Comparison of ENCODE assay signal across 8 cellular contexts in genomic region chr5:31639488-31640011, GRCh38. TPM values are rescaled to one million over a fixed set of nuclear protein-coding genes. Genes with fewer than 3 reads are reported as not detected.
DNase-seq lines count a peak whose midpoint lies in the region; ATAC-seq and TF ChIP-seq lines count a peak whose summit lies in the region.

No MANE protein-coding gene starts in this region.

- no peaks in the 10 kb centered on the region for H3K36me3 Mint-ChIP-seq in WTC11

- H3K9me3 ChIP-seq in left ventricle myocardium inferior (replicated peaks) (no peaks in the 10 kb centered on the region), spleen (no peaks in the 10 kb centered on the region)

- H3K27me3 Mint-ChIP-seq in WTC11 (ENCODE audit: low read depth), result no peaks in the 10 kb centered on the region

- no peak for TF ChIP-seq POLR2A in spleen (IDR thresholded peaks at IDR 0.05)

- peak overlapping the region; percentile 78 for H3K4me3 Mint-ChIP-seq in WTC11

- POLR2A ChIA-PET in WTC11 (lab: Charles Lee), result interaction anchor here (0.5 to 2.0 kb wide), 2 partner anchors 21 to 62 kb away, joined by 3 to 5 read pairs; no protein-coding TSS in a partner anchor

- no peaks in the 10 kb centered on the region for H3K9me3 Mint-ChIP-seq in WTC11

- H3K4me3 ChIP-seq in left ventricle myocardium inferior, result peak overlapping the region; percentile 88
- H3K4me3 ChIP-seq in spleen, result peak overlapping the region; percentile 50 to 85 (median 66)

- 4 to 16% (median 6%) methylated on average over 12 to 41 of the region's 41 CpGs for WGBS in spleen, 5 donors

- ATAC-seq in WTC11 (peak; percentile 11), HG02610 (IDR thresholded peaks at IDR 0.05; ENCODE audit: unreplicated experiment) (no peak), HG03159 (IDR thresholded peaks at IDR 0.05; ENCODE audit: unreplicated experiment) (no peak)

- no peaks in the 10 kb centered on the region for H3K36me3 ChIP-seq in left ventricle myocardium inferior
- no peaks in the 10 kb centered on the region for H3K36me3 ChIP-seq in spleen

- peak; percentile 3 for DNase-seq in NCI-H82 (lab: John Stamatoyannopoulos, UW)
- DNase-seq in NCI-H82 treated with DMSO at 0.1 percent for 48 hours (lab: John Stamatoyannopoulos, UW; ENCODE audit: unreplicated experiment), result no peak
- peak; percentile 44 for DNase-seq in WTC11 (ENCODE audit: low spot score)
- no peak for DNase-seq in left ventricle myocardium inferior
- no peak for DNase-seq in spleen
- DNase-seq in KBM-7, result no peak

- H3K27ac Mint-ChIP-seq in WTC11, result no peak overlapping the region

- in situ Hi-C loops in KBM-7 (cut with MboI; ENCODE audit: low pct_unique_long_range_greater_than_20kb, low sequenced_read_pairs), result no loop called here

- CTCF ChIA-PET in WTC11 (lab: Charles Lee), result interaction anchor here (0.8 to 5.1 kb wide), 10 partner anchors 8 to 454 kb away, joined by 3 to 36 read pairs (median 6); no protein-coding TSS in a partner anchor

- H3K4me1 Mint-ChIP-seq in WTC11, result peaks cover 33% of the 10 kb centered on the region

- intact Hi-C loops in left ventricle myocardium inferior (cut with micrococcal nuclease), result no loop called here
- intact Hi-C loops in spleen (cut with DNase I; ENCODE audit: low total_unique reads), result no loop called here

- peaks cover 93% of the 10 kb centered on the region for H3K4me1 ChIP-seq in left ventricle myocardium inferior
- H3K4me1 ChIP-seq in spleen, result peaks cover 9 to 22% (median 17%) of the 10 kb centered on the region in 6 donors

- TF ChIP-seq CTCF in WTC11 (IDR thresholded peaks at IDR 0.05) (no peak), left ventricle myocardium inferior (IDR thresholded peaks at IDR 0.05; ENCODE audit: borderline replicate concordance) (peak; percentile 6), spleen (IDR thresholded peaks at IDR 0.05 in 8 of 11, conservative IDR thresholded peaks at IDR 0.05 in 3 of 11) (no peak)

- H3K27me3 ChIP-seq in left ventricle myocardium inferior (ENCODE audit: low read depth), result no peaks in the 10 kb centered on the region
- peaks cover 2 to 45% (median 14%) of the 10 kb centered on the region in 7 donors for H3K27me3 ChIP-seq in spleen (replicated peaks in 1 of 7)

- peak overlapping the region; percentile 91 for H3K27ac ChIP-seq in left ventricle myocardium inferior (replicated peaks)
- H3K27ac ChIP-seq in spleen, result no peak overlapping the region

TF ChIP-seq in WTC11, 78 proteins besides CTCF, POLR2A, EP300 and RAD21:
- TF ChIP-seq, protein P1, sequence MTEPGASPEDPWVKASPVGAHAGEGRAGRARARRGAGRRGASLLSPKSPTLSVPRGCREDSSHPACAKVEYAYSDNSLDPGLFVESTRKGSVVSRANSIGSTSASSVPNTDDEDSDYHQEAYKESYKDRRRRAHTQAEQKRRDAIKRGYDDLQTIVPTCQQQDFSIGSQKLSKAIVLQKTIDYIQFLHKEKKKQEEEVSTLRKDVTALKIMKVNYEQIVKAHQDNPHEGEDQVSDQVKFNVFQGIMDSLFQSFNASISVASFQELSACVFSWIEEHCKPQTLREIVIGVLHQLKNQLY (CRISPR knock-in tag; IDR thresholded peaks at IDR 0.05), result no peak
- 0 out of 2 replicates have a peak, but pooled peaks have one; percentile 46 for TF ChIP-seq KAT7 (CRISPR knock-in tag; IDR thresholded peaks at IDR 0.05; ENCODE audit: borderline replicate concordance)
- 0 out of 2 replicates have a peak, but pooled peaks have one; percentile 11 for TF ChIP-seq MAX (CRISPR knock-in tag; IDR thresholded peaks at IDR 0.05)

RNA-seq across cellular contexts. Expression of gene PDZD2, which starts 0.6 kb away (rescaled TPM):
- total RNA-seq in WTC11 (2021) (7.1 to 11.4 TPM (median 7.5 TPM) in 3 replicates), left ventricle myocardium inferior (120 TPM), spleen (1 to 10 TPM in 6 of 7 donors, under 1 TPM in 1; 0.70 to 4.7 (median 2.9) TPM)
- under 1 TPM; 0.09 to 0.74 (median 0.39) TPM for polyA plus RNA-seq in spleen

Comparison
In these comparisons a context has a peak if more than half of its experiments do, and no peak if none do; other contexts are left out.
1. DNase-seq: peak in NCI-H82 (single experiment) and WTC11 (single experiment); none in NCI-H82 treated with DMSO at 0.1 percent for 48 hours (single experiment), left ventricle myocardium inferior (single experiment), spleen (single experiment) and KBM-7 (single experiment).